Comparison of ENCODE assay signal across 8 cellular contexts in the genomic region with DNA sequence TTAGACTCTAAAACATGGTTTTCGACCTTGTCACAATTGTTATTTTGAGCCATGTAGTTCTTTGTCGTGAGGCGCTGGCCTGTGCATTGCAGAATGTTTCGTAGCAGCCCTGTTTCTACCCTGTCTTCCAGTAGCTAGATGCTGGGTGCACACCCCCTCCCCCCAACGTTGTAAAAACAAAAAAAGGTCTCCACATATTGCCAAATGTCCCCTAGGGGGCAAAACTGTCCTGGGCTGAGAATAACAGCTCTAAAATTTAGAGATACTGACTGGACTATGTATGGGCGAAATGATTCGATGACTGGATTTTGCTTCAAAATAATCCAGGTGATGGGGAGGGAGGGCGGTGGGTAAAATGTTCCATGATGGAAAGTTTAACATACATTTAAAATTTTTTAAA.
DNase-seq lines count a peak whose midpoint lies in the region; ATAC-seq and TF ChIP-seq lines count a peak whose summit lies in the region.

No MANE protein-coding gene starts in this region.

- H3K4me1 ChIP-seq in BE2C (no peaks in the 10 kb centered on the region), SK-N-SH (ENCODE audit: control insufficient read depth in 1 of 2, insufficient read depth in 2 of 2, low read depth in 1 of 2, low read length in 1 of 2) (peaks cover 0 to 7% of the 10 kb centered on the region in 2 experiments; a peak in 2 of 4 replicates), colonic mucosa (no peaks in the 10 kb centered on the region)

- H3K4me2 ChIP-seq in SK-N-SH = no peak overlapping the region

- H3K36me3 ChIP-seq in BE2C = no peaks in the 10 kb centered on the region
- no peaks in the 10 kb centered on the region for H3K36me3 ChIP-seq in SK-N-SH (replicated peaks in 1 of 2; ENCODE audit: control insufficient read depth in 1 of 2, insufficient read depth in 2 of 2, low read length in 1 of 2)
- no peaks in the 10 kb centered on the region for H3K36me3 ChIP-seq in colonic mucosa

- H3K27me3 ChIP-seq in BE2C (no peaks in the 10 kb centered on the region), SK-N-SH (ENCODE audit: insufficient read depth) (no peaks in the 10 kb centered on the region), colonic mucosa (no peaks in the 10 kb centered on the region)

- no peak overlapping the region for H3K4me3 ChIP-seq in BE2C (ENCODE audit: low read depth, low read length)
- no peak overlapping the region for H3K4me3 ChIP-seq in SK-N-SH (ENCODE audit: low read depth in 2 of 2, low read length in 1 of 2)
- no peak overlapping the region for H3K4me3 ChIP-seq in foreskin fibroblast (ENCODE audit: low read depth in 1 of 2, low read length in 2 of 2)
- no peak overlapping the region for H3K4me3 ChIP-seq in colonic mucosa

- H4K20me1 ChIP-seq in SK-N-SH (ENCODE audit: insufficient read depth) = no peaks in the 10 kb centered on the region

- POLR2A ChIA-PET in SK-N-SH (lab: Yijun Ruan, JAX) = no interaction called here

- 81% methylated on average over 8 of the region's 8 CpGs for whole genome bisulfite sequencing in SK-N-SH (ENCODE audit: low lambda C conversion rate)

- H3K27ac ChIP-seq in SK-N-SH (ENCODE audit: low read depth in 2 of 2, low read length in 1 of 2) (no peak overlapping the region), colonic mucosa (no peak overlapping the region)

- H3K9ac ChIP-seq in SK-N-SH = no peak overlapping the region
- no peak overlapping the region for H3K9ac ChIP-seq in colonic mucosa (ENCODE audit: low read depth in 2 of 2, low read length in 2 of 2)

- no peaks in the 10 kb centered on the region for H3K79me2 ChIP-seq in SK-N-SH (ENCODE audit: insufficient read depth)

- H2AFZ ChIP-seq in SK-N-SH (ENCODE audit: low read depth) = no peak overlapping the region

- DNase-seq in BE2C (no peak), GM13976 (ENCODE audit: low spot score) (peak; percentile 59), SK-N-SH (peak; percentile 57), foreskin fibroblast (peak in 1 of 2 donors; percentile 53), colonic mucosa (no peak), DMS153 (lab: John Stamatoyannopoulos, UW) (no peak)
- DNase-seq in activated CD4-positive, CD25-positive, alpha-beta regulatory T cell treated with anti-CD3 and anti-CD28 coated beads, Interleukin-2, amount 50 U/mL, for 72 hours = no peak

- intact Hi-C loops in colonic mucosa (cut with DNase I) = no loop called here

- no peaks in the 10 kb centered on the region for H3K9me3 ChIP-seq in BE2C
- H3K9me3 ChIP-seq in SK-N-SH = no peaks in the 10 kb centered on the region
- no peaks in the 10 kb centered on the region for H3K9me3 ChIP-seq in colonic mucosa

- CTCF ChIA-PET in SK-N-SH (lab: Yijun Ruan, JAX) = interaction anchor here (1.1 to 1.2 kb wide), 2 partner anchors 9 to 674 kb away, joined by 3 to 4 read pairs; no protein-coding TSS in a partner anchor

- no peak for ATAC-seq in GM18861 (IDR thresholded peaks at IDR 0.05; ENCODE audit: unreplicated experiment)

- TF ChIP-seq RAD21 in SK-N-SH (IDR thresholded peaks at IDR 0.05; ENCODE audit: low read length) = peak; percentile 48

- in situ Hi-C loops in GM13976 (cut with MboI; ENCODE audit: low sequenced_read_pairs, unreplicated experiment) = no loop called here

- H3F3A ChIP-seq in SK-N-SH (replicated peaks; ENCODE audit: insufficient read depth) = peaks cover 16% of the 10 kb centered on the region

- H3K9me2 ChIP-seq in SK-N-SH = no peaks in the 10 kb centered on the region

- TF ChIP-seq CTCF in BE2C (IDR thresholded peaks at IDR 0.05; ENCODE audit: low read depth, low read length) (peak; percentile 31), GM13976 (IDR thresholded peaks at IDR 0.05; ENCODE audit: borderline replicate concordance, control extremely low read depth, extremely low read depth, insufficient read depth, missing control alignments) (peak; percentile 41), SK-N-SH (IDR thresholded peaks at IDR 0.05) (peak; percentile 39), foreskin fibroblast (IDR thresholded peaks at IDR 0.05; ENCODE audit: low read depth, low read length) (peak; percentile 10), colonic mucosa (IDR thresholded peaks at IDR 0.05) (no peak)

- no peak for TF ChIP-seq EP300 in SK-N-SH (IDR thresholded peaks at IDR 0.05; ENCODE audit: borderline replicate concordance in 1 of 2, low read depth in 1 of 2, low read length in 1 of 2)

TF ChIP-seq in SK-N-SH, 30 proteins besides CTCF, POLR2A, EP300 and RAD21:
- TF ChIP-seq MEF2A (IDR thresholded peaks at IDR 0.05; ENCODE audit: borderline replicate concordance, low read depth) = no peak
- TF ChIP-seq POLR2AphosphoS5 (IDR thresholded peaks at IDR 0.05; ENCODE audit: low read depth, low read length) = no peak
- TF ChIP-seq, protein P1, sequence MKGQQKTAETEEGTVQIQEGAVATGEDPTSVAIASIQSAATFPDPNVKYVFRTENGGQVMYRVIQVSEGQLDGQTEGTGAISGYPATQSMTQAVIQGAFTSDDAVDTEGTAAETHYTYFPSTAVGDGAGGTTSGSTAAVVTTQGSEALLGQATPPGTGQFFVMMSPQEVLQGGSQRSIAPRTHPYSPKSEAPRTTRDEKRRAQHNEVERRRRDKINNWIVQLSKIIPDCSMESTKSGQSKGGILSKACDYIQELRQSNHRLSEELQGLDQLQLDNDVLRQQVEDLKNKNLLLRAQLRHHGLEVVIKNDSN (IDR thresholded peaks at IDR 0.05; ENCODE audit: borderline replicate concordance, low read depth) = no peak
- no peak for TF ChIP-seq TCF12 (IDR thresholded peaks at IDR 0.05)
- TF ChIP-seq YY1 (IDR thresholded peaks at IDR 0.05; ENCODE audit: low read depth) = no peak
- no peak for TF ChIP-seq NRF1 (IDR thresholded peaks at IDR 0.05; ENCODE audit: low read depth, low read length)
- 0 out of 2 replicates have a peak, but pooled peaks have one; percentile 10 for TF ChIP-seq SMC3 (IDR thresholded peaks at IDR 0.05; ENCODE audit: low read depth, low read length)
- TF ChIP-seq FOXJ3 (CRISPR knock-in tag; IDR thresholded peaks at IDR 0.05) = no peak
TF ChIP-seq in SK-N-SH: peak in this region for 1.

Comparison
In these comparisons a context has a peak if more than half of its experiments do, and no peak if none do; other contexts are left out.
1. DNase-seq: peak in GM13976 (single experiment) and SK-N-SH (single experiment); none in BE2C (single experiment), colonic mucosa (single experiment), DMS153 (single experiment) and activated CD4-positive, CD25-positive, alpha-beta regulatory T cell treated with anti-CD3 and anti-CD28 coated beads, Interleukin-2, amount 50 U/mL, for 72 hours (single experiment).